Comparison of ENCODE assay signal across 24 cellular contexts in genomic region chr10:65787571-65787970, GRCh38.
A peak's percentile ranks its signal among the peaks of the same experiment; 100 is the strongest.
DNase-seq lines count a peak whose midpoint lies in the region; ATAC-seq, FAIRE-seq and TF ChIP-seq lines count a peak whose summit lies in the region.
"Had no signal": no experiment of that assay in that cellular context is flagged by ENCODE, and none has a peak within 500 bp of the region (broad histone marks: within the 10 kb centered on the region; RNA-seq: fewer than 3 reads in every experiment).

No MANE protein-coding gene starts in this region.

- BruUV-seq in HepG2 (replicated peaks; lab: Mats Ljungman, UMichigan), result no TSS peak
- BruUV-seq in PC-3 (replicated peaks; lab: Mats Ljungman, UMichigan), result no TSS peak

- no peaks in the 10 kb centered on the region for H3F3A ChIP-seq in PC-3 (ENCODE audit: low read length, unreplicated experiment)

- no peak overlapping the region for H3K4me2 ChIP-seq in HepG2 (ENCODE audit: low read depth, low read length)
- H3K4me2 ChIP-seq in PC-3 (ENCODE audit: low read length), result no peak overlapping the region
- H3K4me2 ChIP-seq: BLaER1 had no signal

- H3K9me3 ChIP-seq in HepG2 (ENCODE audit: low read length) (no peaks in the 10 kb centered on the region), right lobe of liver (no peaks in the 10 kb centered on the region), PC-3 (ENCODE audit: low read length) (no peaks in the 10 kb centered on the region)
- H3K9me3 ChIP-seq: BE2C, BLaER1, Caco-2 had no signal

- H3K9me2 ChIP-seq in PC-3 (replicated peaks; ENCODE audit: low read length), result no peaks in the 10 kb centered on the region

- DNase-seq in HepG2 (ENCODE audit: low spot score) (no peak), right lobe of liver (no peak), PC-3 (no peak), GM20000 (ENCODE audit: low spot score) (no peak), DMS114 treated with DMSO at 0.1 percent for 48 hours (lab: John Stamatoyannopoulos, UW; ENCODE audit: unreplicated experiment) (no peak)
- DNase-seq: ACHN; BE2C; C1 segment of cervical spinal cord; Caco-2; Calu3; CD4-positive, CD25-positive, alpha-beta regulatory T cell; CD8-positive, alpha-beta T cell; DMS153; DMS53; DMS79; DND-41; EL; GDM1 had no signal

- H3K36me3 ChIP-seq in HepG2 (replicated peaks in 1 of 2; ENCODE audit: control insufficient read depth in 1 of 2, insufficient read depth in 2 of 2, low read length in 2 of 2), result no peaks in the 10 kb centered on the region
- no peaks in the 10 kb centered on the region for H3K36me3 ChIP-seq in right lobe of liver
- no peaks in the 10 kb centered on the region for H3K36me3 ChIP-seq in PC-3 (ENCODE audit: low read depth, low read length)
- H3K36me3 ChIP-seq: BE2C, BLaER1 had no signal

- CTCF ChIA-PET in HepG2 (lab: Yijun Ruan, JAX; ENCODE audit: low intra/inter-chr PET ratio, low total read pairs), result no interaction called here
- CTCF ChIA-PET in PC-3 (lab: Charles Lee), result no interaction called here

- no peaks in the 10 kb centered on the region for H3K27me3 ChIP-seq in HepG2 (ENCODE audit: control insufficient read depth in 1 of 2, insufficient read depth in 2 of 2, low read length in 2 of 2)
- no peaks in the 10 kb centered on the region for H3K27me3 ChIP-seq in right lobe of liver
- H3K27me3 ChIP-seq in PC-3 (ENCODE audit: low read length), result no peaks in the 10 kb centered on the region
- H3K27me3 ChIP-seq: BE2C, BLaER1 had no signal

- TF ChIP-seq EP300 in HepG2 (IDR thresholded peaks at IDR 0.05; ENCODE audit: low read depth in 2 of 2, low read length in 2 of 2), result no peak
- no peak for TF ChIP-seq EP300 in HepG2 (CRISPR knock-in tag; IDR thresholded peaks at IDR 0.05; ENCODE audit: borderline replicate concordance)

- in situ Hi-C loops in HepG2 (cut with HindIII; ENCODE audit: extremely low pct_ligation_motif_present, low pct_unique_long_range_greater_than_20kb), result no loop called here

- H2AFZ ChIP-seq in HepG2 (ENCODE audit: low read length) (no peak overlapping the region), PC-3 (ENCODE audit: low read length) (no peak overlapping the region)

- 0% methylated on average over 1 of the region's 1 CpG for WGBS in HepG2 (ENCODE audit: low lambda C conversion rate)
- WGBS in right lobe of liver (ENCODE audit: insufficient coverage, low coverage, low lambda C conversion rate, missing lambda C conversion rate), result 44% methylated on average over 1 of the region's 1 CpG

- H3K4me1 ChIP-seq in HepG2 (ENCODE audit: insufficient read depth, low read length) (no peaks in the 10 kb centered on the region), right lobe of liver (no peaks in the 10 kb centered on the region), PC-3 (ENCODE audit: insufficient read depth, low read length) (no peaks in the 10 kb centered on the region)
- H3K4me1 ChIP-seq: BE2C, BLaER1, Caco-2 had no signal

- TF ChIP-seq RAD21 in HepG2 (CRISPR knock-in tag; IDR thresholded peaks at IDR 0.05), result no peak

- H3K9ac ChIP-seq in HepG2 (ENCODE audit: insufficient read depth, low read depth, low read length) (no peak overlapping the region), PC-3 (ENCODE audit: low read length) (no peak overlapping the region)
- H3K9ac ChIP-seq: BLaER1 had no signal

- H4K20me1 ChIP-seq in HepG2 (ENCODE audit: insufficient read depth, low read length), result no peaks in the 10 kb centered on the region
- H4K20me1 ChIP-seq in PC-3 (ENCODE audit: low read length), result no peaks in the 10 kb centered on the region
- H4K20me1 ChIP-seq: BLaER1 had no signal

- TF ChIP-seq CTCF in HepG2 (CRISPR knock-in tag; IDR thresholded peaks at IDR 0.05) (no peak), right lobe of liver (IDR thresholded peaks at IDR 0.05) (no peak), PC-3 (conservative IDR thresholded peaks at IDR 0.05; ENCODE audit: low read depth, low read length) (no peak), GM20000 (IDR thresholded peaks at IDR 0.05; ENCODE audit: extremely low read depth, missing control alignments) (no peak)

- H3K79me2 ChIP-seq in HepG2 (ENCODE audit: insufficient read depth, low read length) (no peaks in the 10 kb centered on the region), PC-3 (ENCODE audit: low read length) (no peaks in the 10 kb centered on the region)

- ATAC-seq in HepG2 (no peak), right lobe of liver (no peak), PC-3 (peak; percentile 40)
- ATAC-seq: CD8-positive, alpha-beta T cell; GM12878 had no signal

- TF ChIP-seq POLR2A in HepG2 (IDR thresholded peaks at IDR 0.05; ENCODE audit: insufficient read depth in 1 of 2, low read depth in 2 of 2, low read length in 2 of 2) (no peak), right lobe of liver (IDR thresholded peaks at IDR 0.05) (no peak)

- intact Hi-C loops in HepG2 (cut with micrococcal nuclease; ENCODE audit: unreplicated experiment) (no loop called here), right lobe of liver (cut with DNase I) (no loop called here), PC-3 (cut with micrococcal nuclease) (no loop called here)

- H3K4me3 ChIP-seq in HepG2 (replicated peaks in 1 of 3; ENCODE audit: insufficient read depth in 1 of 3, low read depth in 2 of 3, low read length in 3 of 3) (no peak overlapping the region), right lobe of liver (no peak overlapping the region), PC-3 (ENCODE audit: low read length) (no peak overlapping the region)
- H3K4me3 ChIP-seq: BLaER1, GM12878 had no signal

- FAIRE-seq in HepG2 (lab: Jason Lieb, UNC), result no peak
- FAIRE-seq: D721Med, GM12878, GM12892, GM18507 had no signal

- H3K27ac ChIP-seq in HepG2 (ENCODE audit: extremely low read length, insufficient read depth, low read length), result no peak overlapping the region
- no peak overlapping the region for H3K27ac ChIP-seq in right lobe of liver
- no peak overlapping the region for H3K27ac ChIP-seq in PC-3 (ENCODE audit: low read length)
- H3K27ac ChIP-seq: 22Rv1, BLaER1 had no signal

- POLR2A ChIA-PET in HepG2 (lab: Yijun Ruan, JAX), result no interaction called here
- POLR2A ChIA-PET in PC-3 (lab: Charles Lee; ENCODE audit: unreplicated experiment), result no interaction called here

TF ChIP-seq in HepG2, 621 proteins besides CTCF, POLR2A, EP300 and RAD21:
- TF ChIP-seq ATF7 (IDR thresholded peaks at IDR 0.05) (peak; percentile 82), ATF7 (CRISPR knock-in tag; IDR thresholded peaks at IDR 0.05) (no peak), HNF1B (CRISPR knock-in tag; IDR thresholded peaks at IDR 0.05) (no peak), CBFB (CRISPR knock-in tag; IDR thresholded peaks at IDR 0.05) (no peak), CREB1 (IDR thresholded peaks at IDR 0.05) (peak; percentile 60), CREB1 (CRISPR knock-in tag; IDR thresholded peaks at IDR 0.05) (no peak), REL (CRISPR knock-in tag; conservative IDR thresholded peaks at IDR 0.05) (no peak), ZNF576 (CRISPR knock-in tag; IDR thresholded peaks at IDR 0.05) (no peak)
